Comparison of ENCODE assay signal across 15 cellular contexts in the genomic region with DNA sequence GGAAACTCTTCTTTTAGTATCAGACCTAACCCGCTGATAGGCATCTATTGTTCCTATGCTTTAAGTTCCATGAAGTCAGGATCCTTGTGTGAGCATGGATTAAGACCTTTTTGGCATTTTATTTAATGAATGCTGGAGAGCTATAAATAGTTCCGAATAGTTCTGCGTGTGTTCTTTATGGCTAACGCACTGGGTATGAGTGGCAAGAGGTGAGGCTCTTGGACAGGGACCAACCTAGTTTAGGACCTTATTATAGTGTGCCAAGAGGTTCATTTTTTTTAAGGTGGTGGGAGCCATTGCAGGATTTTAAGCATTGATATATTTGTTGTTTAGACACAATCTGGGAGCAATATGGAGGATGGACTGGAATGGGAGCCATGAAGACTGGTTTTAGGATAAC.
"Had no signal": no experiment of that assay in that cellular context is flagged by ENCODE, and none has a peak within 500 bp of the region (broad histone marks: within the 10 kb centered on the region; RNA-seq: fewer than 3 reads in every experiment).

No MANE protein-coding gene starts in this region.

- H3K27me3 Mint-ChIP-seq: stimulated activated memory B cell treated with anti-CD40 and anti-IgM and Interleukin-4, amounts not matched to agents 10 μg/mL and 1 μg/mL and 100 μg/mL, for 72 hours; stimulated activated naive CD8-positive, alpha-beta T cell treated with anti-CD3 and anti-CD28 coated beads, Interleukin-15, Interleukin-2, amounts not matched to agents 100 ng/mL and 50 ng/mL, for 24 hours had no signal

- H3K9me3 Mint-ChIP-seq: stimulated activated memory B cell treated with anti-CD40 and anti-IgM and Interleukin-4, amounts not matched to agents 10 μg/mL and 1 μg/mL and 100 μg/mL, for 72 hours; stimulated activated naive CD8-positive, alpha-beta T cell treated with anti-CD3 and anti-CD28 coated beads, Interleukin-15, Interleukin-2, amounts not matched to agents 100 ng/mL and 50 ng/mL, for 24 hours had no signal

- H3K27me3 ChIP-seq: gastroesophageal sphincter, ovary, right lobe of liver, tibial artery, upper lobe of left lung, uterus had no signal

- H3K36me3 ChIP-seq: ovary, right lobe of liver, uterus had no signal

- H3K27ac ChIP-seq: gastroesophageal sphincter, ovary, right lobe of liver, tibial artery, upper lobe of left lung, uterus had no signal

- H3K27ac Mint-ChIP-seq: stimulated activated naive CD8-positive, alpha-beta T cell treated with anti-CD3 and anti-CD28 coated beads, Interleukin-15, Interleukin-2, amounts not matched to agents 100 ng/mL and 50 ng/mL, for 24 hours had no signal

- ATAC-seq: esophagus mucosa; gastroesophageal sphincter; naive thymus-derived CD4-positive, alpha-beta T cell; right lobe of liver; stimulated activated memory B cell treated with anti-CD40 and anti-IgM and Interleukin-4, amounts not matched to agents 10 μg/mL and 1 μg/mL and 100 μg/mL, for 72 hours had no signal

- H3K4me3 Mint-ChIP-seq: neural crest cell; stimulated activated memory B cell treated with anti-CD40 and anti-IgM and Interleukin-4, amounts not matched to agents 10 μg/mL and 1 μg/mL and 100 μg/mL, for 72 hours; stimulated activated naive CD8-positive, alpha-beta T cell treated with anti-CD3 and anti-CD28 coated beads, Interleukin-15, Interleukin-2, amounts not matched to agents 100 ng/mL and 50 ng/mL, for 24 hours had no signal

- DNase-seq: effector memory CD4-positive, alpha-beta T cell; hippocampal formation; kidney glomerular epithelial cell; naive thymus-derived CD4-positive, alpha-beta T cell; ovary; right lobe of liver; stimulated activated CD4-positive, alpha-beta T cell treated with anti-CD3 and anti-CD28 coated beads, Interleukin-4, amount 100 ng/mL, for 24 hours; tibial artery; upper lobe of left lung; uterus had no signal

- H3K4me3 ChIP-seq: gastroesophageal sphincter, ovary, right lobe of liver, tibial artery, upper lobe of left lung, uterus had no signal

- H3K9me3 ChIP-seq: ovary, right lobe of liver, tibial artery, upper lobe of left lung, uterus had no signal
